In genomic region chr5:144205141-144205551, GRCh38 we compare ENCODE assay signal across 1 cellular context.
TF ChIP-seq lines count a peak whose summit lies in the region.

No MANE protein-coding gene starts in this region.

TF ChIP-seq in GM23338, 12 proteins besides CTCF, POLR2A, EP300 and RAD21 (continued from another document):
- TF ChIP-seq ZNF462 (CRISPR knock-in tag; IDR thresholded peaks at IDR 0.05), result no peak
